Comparison of ENCODE assay signal across 8 cellular contexts in the genomic region with DNA sequence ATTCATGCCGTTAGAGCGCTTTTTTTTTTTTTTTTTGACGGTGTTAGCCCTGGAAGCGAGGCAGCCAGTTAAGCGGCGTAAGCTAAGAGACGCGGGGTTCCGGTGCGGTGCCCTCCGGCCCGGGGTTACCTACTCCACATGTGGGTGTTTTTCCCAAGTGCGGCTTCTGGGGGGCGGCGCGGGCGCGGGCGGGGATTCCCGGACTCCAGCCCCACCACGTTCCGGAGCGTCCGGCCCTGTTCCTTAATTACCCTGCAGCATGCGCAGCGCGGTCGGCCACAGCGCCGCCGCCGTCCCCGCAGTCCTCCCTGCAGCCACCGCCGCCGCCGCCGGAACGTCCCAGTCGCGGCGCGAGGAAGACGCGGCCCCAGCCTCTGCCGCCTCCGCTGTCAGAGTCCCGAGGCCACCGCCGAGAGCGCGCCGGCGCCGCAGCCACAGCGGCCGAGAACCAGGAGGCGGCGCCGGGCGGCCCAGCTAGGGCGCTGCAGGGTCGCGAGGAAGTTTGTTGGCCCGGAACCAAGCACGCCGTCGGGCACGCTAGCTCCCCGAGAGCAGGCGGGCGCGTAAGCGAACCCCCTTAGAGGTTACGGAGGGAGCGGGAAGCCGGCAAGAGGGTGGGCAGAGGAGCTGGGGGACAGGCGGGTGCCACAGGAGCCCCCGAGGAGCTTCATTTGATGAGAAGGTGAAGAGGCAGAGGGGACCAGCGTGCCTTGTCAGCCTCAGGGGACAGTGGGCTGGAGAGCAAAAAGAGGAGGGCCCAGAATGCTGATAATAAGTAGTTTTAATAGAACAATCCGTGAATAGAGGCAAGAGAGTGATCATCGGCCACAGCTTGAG. TPM values are rescaled to one million over a fixed set of nuclear protein-coding genes. Genes with fewer than 3 reads are reported as not detected.
DNase-seq lines count a peak whose midpoint lies in the region; ATAC-seq and TF ChIP-seq lines count a peak whose summit lies in the region.

No MANE protein-coding gene starts in this region.

- no peaks in the 10 kb centered on the region for H3K9me3 Mint-ChIP-seq in MCF 10A (ENCODE audit: unreplicated experiment)
- no peaks in the 10 kb centered on the region for H3K9me3 Mint-ChIP-seq in activated CD8-positive, alpha-beta memory T cell treated with anti-CD3 and anti-CD28 coated beads, Interleukin-2, amount 10 ng/mL, durations not matched to agents 7 days and 5 days (ENCODE audit: low read depth)
- H3K9me3 Mint-ChIP-seq in naive thymus-derived CD4-positive, alpha-beta T cell: no peaks in the 10 kb centered on the region

- intact Hi-C loops in MCF 10A (cut with micrococcal nuclease): no loop called here
- intact Hi-C loops in naive thymus-derived CD4-positive, alpha-beta T cell (cut with micrococcal nuclease): loop anchor here (1.0 to 10.0 kb wide), 6 partner anchors 32 to 1088 kb away; a partner anchor contains a TSS

- no peaks in the 10 kb centered on the region for H3K27me3 ChIP-seq in naive thymus-derived CD4-positive, alpha-beta T cell (ENCODE audit: control insufficient read depth in 2 of 2, insufficient read depth in 2 of 2, low read length in 2 of 2)

- H3K4me3 ChIP-seq in naive thymus-derived CD4-positive, alpha-beta T cell (ENCODE audit: low read length): peak overlapping the region; percentile 55

- peak overlapping the region; percentile 4 for H3K27ac ChIP-seq in naive thymus-derived CD4-positive, alpha-beta T cell (ENCODE audit: low read depth, low read length)

- DNase-seq in T47D (ENCODE audit: low read depth in 1 of 2, low spot score in 1 of 2) (peak; percentile 28 to 47), MCF 10A (ENCODE audit: unreplicated experiment) (no peak), NCI-H526 (lab: John Stamatoyannopoulos, UW) (peak; percentile 46 to 86), erythroblast (lab: John Stamatoyannopoulos, UW) (peak; percentile 47 to 52)
- DNase-seq in activated CD8-positive, alpha-beta memory T cell treated with anti-CD3 and anti-CD28 coated beads, Interleukin-2, amount 10 ng/mL, durations not matched to agents 7 days and 5 days: peak; percentile 64
- DNase-seq in naive thymus-derived CD4-positive, alpha-beta T cell: peak; percentile 42 to 64 (median 55)
- DNase-seq in stimulated activated naive CD8-positive, alpha-beta T cell treated with anti-CD3 and anti-CD28 coated beads, Interleukin-15, Interleukin-2, amounts not matched to agents 100 U/mL and 50 U/mL, for 24 hours: peak; percentile 70

- no peak overlapping the region for H3K4me3 Mint-ChIP-seq in MCF 10A (ENCODE audit: unreplicated experiment)
- H3K4me3 Mint-ChIP-seq in activated CD8-positive, alpha-beta memory T cell treated with anti-CD3 and anti-CD28 coated beads, Interleukin-2, amount 10 ng/mL, durations not matched to agents 7 days and 5 days: peak overlapping the region; percentile 82
- H3K4me3 Mint-ChIP-seq in naive thymus-derived CD4-positive, alpha-beta T cell: peak overlapping the region; percentile 79 to 98 (median 89)

- no peaks in the 10 kb centered on the region for H3K9me3 ChIP-seq in naive thymus-derived CD4-positive, alpha-beta T cell (ENCODE audit: control insufficient read depth in 2 of 3, low read length in 3 of 3)

- TF ChIP-seq POLR2A in erythroblast (IDR thresholded peaks at IDR 0.05; ENCODE audit: low read length): no peak

- H3K36me3 Mint-ChIP-seq in MCF 10A (ENCODE audit: insufficient read depth, unreplicated experiment): no peaks in the 10 kb centered on the region
- no peaks in the 10 kb centered on the region for H3K36me3 Mint-ChIP-seq in activated CD8-positive, alpha-beta memory T cell treated with anti-CD3 and anti-CD28 coated beads, Interleukin-2, amount 10 ng/mL, durations not matched to agents 7 days and 5 days
- no peaks in the 10 kb centered on the region for H3K36me3 Mint-ChIP-seq in naive thymus-derived CD4-positive, alpha-beta T cell

- peak; percentile 46 for ATAC-seq in HG02981 (IDR thresholded peaks at IDR 0.05; ENCODE audit: unreplicated experiment)
- ATAC-seq in activated CD8-positive, alpha-beta memory T cell treated with anti-CD3 and anti-CD28 coated beads, Interleukin-2, amount 10 ng/mL, durations not matched to agents 7 days and 5 days: peak; percentile 87
- peak; percentile 84 for ATAC-seq in naive thymus-derived CD4-positive, alpha-beta T cell
- ATAC-seq in stimulated activated naive CD8-positive, alpha-beta T cell treated with anti-CD3 and anti-CD28 coated beads, Interleukin-15, Interleukin-2, amounts not matched to agents 100 U/mL and 50 U/mL, for 24 hours: peak; percentile 86

- peaks cover 5 to 6% of the 10 kb centered on the region in 2 donors for H3K4me1 ChIP-seq in naive thymus-derived CD4-positive, alpha-beta T cell (ENCODE audit: control insufficient read depth in 2 of 2, insufficient read depth in 2 of 2, low read length in 2 of 2)

- peaks cover 86% of the 10 kb centered on the region for H3K27me3 Mint-ChIP-seq in MCF 10A (ENCODE audit: insufficient read depth, unreplicated experiment)
- H3K27me3 Mint-ChIP-seq in activated CD8-positive, alpha-beta memory T cell treated with anti-CD3 and anti-CD28 coated beads, Interleukin-2, amount 10 ng/mL, durations not matched to agents 7 days and 5 days: peaks cover 50% of the 10 kb centered on the region
- H3K27me3 Mint-ChIP-seq in naive thymus-derived CD4-positive, alpha-beta T cell: peaks cover 8 to 66% (median 34%) of the 10 kb centered on the region in 5 donors

- BruUV-seq in MCF 10A (replicated peaks; lab: Mats Ljungman, UMichigan): no TSS peak

- in situ Hi-C loops in T47D (cut with HindIII; ENCODE audit: low pct_unique_long_range_greater_than_20kb, low sequenced_read_pairs): no loop called here

- H3K36me3 ChIP-seq in naive thymus-derived CD4-positive, alpha-beta T cell (ENCODE audit: control insufficient read depth in 2 of 3, insufficient read depth in 3 of 3, low read length in 3 of 3): no peaks in the 10 kb centered on the region

- no peak for TF ChIP-seq CTCF in MCF 10A (IDR thresholded peaks at IDR 0.05; ENCODE audit: unreplicated experiment)

- H3K27ac Mint-ChIP-seq in MCF 10A (ENCODE audit: low read depth, unreplicated experiment): no peak overlapping the region
- peak overlapping the region; percentile 29 for H3K27ac Mint-ChIP-seq in activated CD8-positive, alpha-beta memory T cell treated with anti-CD3 and anti-CD28 coated beads, Interleukin-2, amount 10 ng/mL, durations not matched to agents 7 days and 5 days
- peak overlapping the region in 6 of 9 donors; percentile 28 to 85 (median 62) for H3K27ac Mint-ChIP-seq in naive thymus-derived CD4-positive, alpha-beta T cell

- POLR2A ChIA-PET in MCF 10A (lab: Yijun Ruan, JAX): no interaction called here
- POLR2A ChIA-PET in naive thymus-derived CD4-positive, alpha-beta T cell (lab: Charles Lee): interaction anchor here (1.4 kb wide), 1 partner anchor 70 kb away, joined by 5 read pairs; a partner anchor contains a TSS

- no peaks in the 10 kb centered on the region for H3K4me1 Mint-ChIP-seq in MCF 10A (ENCODE audit: insufficient read depth, unreplicated experiment)
- H3K4me1 Mint-ChIP-seq in activated CD8-positive, alpha-beta memory T cell treated with anti-CD3 and anti-CD28 coated beads, Interleukin-2, amount 10 ng/mL, durations not matched to agents 7 days and 5 days: peaks cover 16% of the 10 kb centered on the region
- H3K4me1 Mint-ChIP-seq in naive thymus-derived CD4-positive, alpha-beta T cell: peaks cover 15 to 24% (median 20%) of the 10 kb centered on the region in 7 donors

- CTCF ChIA-PET in MCF 10A (lab: Yijun Ruan, JAX): no interaction called here
- CTCF ChIA-PET in activated CD8-positive, alpha-beta memory T cell treated with anti-CD3 and anti-CD28 coated beads, Interleukin-2, amount 10 ng/mL, durations not matched to agents 7 days and 5 days (lab: Charles Lee): interaction anchor here (1.0 to 1.8 kb wide), 4 partner anchors 10 to 71 kb away, joined by 3 to 8 read pairs (median 4); a partner anchor contains a TSS
- CTCF ChIA-PET in naive thymus-derived CD4-positive, alpha-beta T cell (lab: Charles Lee): interaction anchor here (0.8 to 1.7 kb wide), 4 partner anchors 12 to 134 kb away, joined by 3 to 5 read pairs (median 4); a partner anchor contains a TSS

RNA-seq across cellular contexts. Expression of a gene that starts 0.9 kb away (rescaled TPM):
- total RNA-seq in MCF 10A (2022): not detected in 2 replicates
- under 1 TPM in 1 of 2 experiments, not detected in 1; 0.40 TPM for total RNA-seq in activated CD8-positive, alpha-beta memory T cell treated with anti-CD3 and anti-CD28 coated beads, Interleukin-2, amount 10 ng/mL, durations not matched to agents 7 days and 5 days
- 1 to 10 TPM in 1 of 5 experiments, under 1 TPM in 3, not detected in 1; 0.05 to 1.3 (median 0.36) TPM for total RNA-seq in naive thymus-derived CD4-positive, alpha-beta T cell
- under 1 TPM in 1 of 2 donors, not detected in 1; 0.02 TPM for polyA plus RNA-seq in naive thymus-derived CD4-positive, alpha-beta T cell
